Comparison of ENCODE assay signal across 1 cellular context in genomic region chr17:65556910-65557348, GRCh38.
A peak's percentile ranks its signal among the peaks of the same experiment; 100 is the strongest.
TF ChIP-seq lines count a peak whose summit lies in the region.

No MANE protein-coding gene starts in this region.

TF ChIP-seq in HepG2, 621 proteins besides CTCF, POLR2A, EP300 and RAD21 (continued from another document):
- TF ChIP-seq, protein P1, sequence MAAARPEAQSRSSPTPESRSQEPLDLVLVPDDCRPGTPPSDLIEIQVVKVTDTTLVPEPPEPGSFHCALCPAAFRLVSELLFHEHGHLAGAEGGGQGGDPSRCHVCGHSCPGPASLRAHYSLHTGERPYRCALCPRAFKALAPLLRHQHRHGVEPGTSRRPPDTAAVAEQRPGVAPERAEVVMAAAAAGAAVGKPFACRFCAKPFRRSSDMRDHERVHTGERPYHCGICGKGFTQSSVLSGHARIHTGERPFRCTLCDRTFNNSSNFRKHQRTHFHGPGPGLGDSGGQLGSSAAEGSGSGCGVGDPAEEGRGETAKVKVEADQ (CRISPR knock-in tag; IDR thresholded peaks at IDR 0.05; ENCODE audit: borderline replicate concordance) = peak; percentile 69; the same call in 1 of the 2 replicates
- TF ChIP-seq ZBTB8A (CRISPR knock-in tag; IDR thresholded peaks at IDR 0.05; ENCODE audit: borderline replicate concordance, low read depth) = no peak
- 0 out of 2 replicates have a peak, but pooled peaks have one; percentile 37 for TF ChIP-seq ZNF850 (CRISPR knock-in tag; conservative IDR thresholded peaks at IDR 0.05)
- 0 out of 2 replicates have a peak, but pooled peaks have one; percentile 7 for TF ChIP-seq ELF4 (CRISPR knock-in tag; IDR thresholded peaks at IDR 0.05; ENCODE audit: borderline replicate concordance)
- 0 out of 2 replicates have a peak, but pooled peaks have one; percentile 12 for TF ChIP-seq MBD4 (IDR thresholded peaks at IDR 0.05; ENCODE audit: borderline replicate concordance, low read length)
- TF ChIP-seq ZNF335 (CRISPR knock-in tag; IDR thresholded peaks at IDR 0.05) = no peak
- TF ChIP-seq ZNF629 (CRISPR knock-in tag; conservative IDR thresholded peaks at IDR 0.05) = no peak
